Comparison of ENCODE assay signal across 8 cellular contexts in genomic region chr3:152193673-152194267, GRCh38.
DNase-seq lines count a peak whose midpoint lies in the region; ATAC-seq, FAIRE-seq and TF ChIP-seq lines count a peak whose summit lies in the region.

No MANE protein-coding gene starts in this region.

- ATAC-seq in GM21390 (IDR thresholded peaks at IDR 0.05; ENCODE audit: unreplicated experiment), result peak; percentile 57
- peak; percentile 58 for ATAC-seq in HG03571 (IDR thresholded peaks at IDR 0.05; ENCODE audit: unreplicated experiment)
- ATAC-seq in K562, result peak; percentile 56

- H3K9me3 ChIP-seq in K562 (replicated peaks; ENCODE audit: control insufficient read depth, insufficient read depth, low read depth, low read length) (no peaks in the 10 kb centered on the region), vagina (no peaks in the 10 kb centered on the region)

- H3K4me1 ChIP-seq in K562 (replicated peaks in 1 of 2; ENCODE audit: control insufficient read depth in 2 of 2, insufficient read depth in 2 of 2, low read length in 2 of 2), result peaks cover 0 to 40% of the 10 kb centered on the region in 2 experiments; a peak in 3 of 5 replicates
- H3K4me1 ChIP-seq in vagina, result peaks cover 10% of the 10 kb centered on the region

- H3K27ac Mint-ChIP-seq in Calu3 (ENCODE audit: unreplicated experiment), result peak overlapping the region; percentile 23

- intact Hi-C loops in Calu3 (cut with micrococcal nuclease; ENCODE audit: unreplicated experiment) (loop anchor here (5.0 kb wide), 1 partner anchor 79 kb away; no protein-coding TSS in a partner anchor), K562 (cut with micrococcal nuclease) (loop anchor here (5.0 kb wide), 1 partner anchor 86 kb away; no protein-coding TSS in a partner anchor), vagina (cut with DNase I) (no loop called here), head of caudate nucleus (cut with DNase I) (no loop called here)

- BruUV-seq in Calu3 (replicated peaks; lab: Mats Ljungman, UMichigan) (no TSS peak), K562 (replicated peaks; lab: Mats Ljungman, UMichigan) (TSS peak; percentile 77)

- peak overlapping the region; percentile 78 for H3K9ac ChIP-seq in K562 (ENCODE audit: insufficient read depth in 1 of 2, low read depth in 2 of 2, low read length in 2 of 2)

- H3K9me3 Mint-ChIP-seq in Calu3 (ENCODE audit: low read depth, unreplicated experiment), result no peaks in the 10 kb centered on the region

- no peaks in the 10 kb centered on the region for H3K9me1 ChIP-seq in K562 (ENCODE audit: control insufficient read depth, insufficient read depth, low read length)

- POLR2A ChIA-PET in K562 (lab: Yijun Ruan, JAX), result interaction anchor here (0.6 to 1.6 kb wide), 6 partner anchors 9 to 182 kb away, joined by 3 to 16 read pairs (median 4); partner anchors contain the start of gene MBNL1

- no peak for FAIRE-seq in K562 (lab: Jason Lieb, UNC)

- H3K4me3 ChIP-seq in K562 (peak overlapping the region; percentile 39), vagina (no peak overlapping the region)

- TF ChIP-seq CTCF in Calu3 (IDR thresholded peaks at IDR 0.05; ENCODE audit: unreplicated experiment), result no peak
- TF ChIP-seq CTCF in K562 (IDR thresholded peaks at IDR 0.05 in 2 of 3, conservative IDR thresholded peaks at IDR 0.05 in 1 of 3; ENCODE audit: insufficient read depth in 2 of 3, low read depth in 1 of 3, low read length in 3 of 3), result no peak
- TF ChIP-seq CTCF in vagina (IDR thresholded peaks at IDR 0.05), result no peak

- peaks cover 8% of the 10 kb centered on the region for H3K4me1 Mint-ChIP-seq in Calu3 (ENCODE audit: low read depth, unreplicated experiment)

- in situ Hi-C loops in K562 (cut with MboI), result no loop called here

- no peak for TF ChIP-seq RAD21 in K562 (CRISPR knock-in tag; conservative IDR thresholded peaks at IDR 0.05 in 1 of 2, IDR thresholded peaks at IDR 0.05 in 1 of 2)

- peaks cover 8% of the 10 kb centered on the region for H3K36me3 Mint-ChIP-seq in Calu3 (ENCODE audit: insufficient read depth, unreplicated experiment)

- CTCF ChIA-PET in Calu3 (lab: Charles Lee) (interaction anchor here (0.6 to 1.7 kb wide), 13 partner anchors 10 to 250 kb away, joined by 3 to 10 read pairs (median 4); no protein-coding TSS in a partner anchor), K562 (lab: Yijun Ruan, JAX; ENCODE audit: low intra/inter-chr PET ratio) (no interaction called here)

- H3K36me3 ChIP-seq in K562 (ENCODE audit: control insufficient read depth, insufficient read depth, low read length) (no peaks in the 10 kb centered on the region; the same call in 2 of the 3 replicates), vagina (no peaks in the 10 kb centered on the region)

- H3K4me2 ChIP-seq in K562 (ENCODE audit: insufficient read depth, low read length), result peak overlapping the region; percentile 94

- no peaks in the 10 kb centered on the region for H3K27me3 Mint-ChIP-seq in Calu3 (ENCODE audit: unreplicated experiment)

- no peak for TF ChIP-seq EP300 in K562 (IDR thresholded peaks at IDR 0.05; ENCODE audit: low read length)

- no peak for TF ChIP-seq POLR2A in K562 (conservative IDR thresholded peaks at IDR 0.05)
- no peak for TF ChIP-seq POLR2A in vagina (IDR thresholded peaks at IDR 0.05)

- WGBS in K562 (ENCODE audit: insufficient coverage, low coverage, missing lambda C conversion rate), result under 1% methylated on average over 16 of the region's 16 CpGs

- no peaks in the 10 kb centered on the region for H3K27me3 ChIP-seq in K562 (ENCODE audit: control insufficient read depth in 2 of 2, insufficient read depth in 2 of 2, low read length in 2 of 2)
- H3K27me3 ChIP-seq in vagina, result no peaks in the 10 kb centered on the region

- H3K4me3 Mint-ChIP-seq in Calu3 (ENCODE audit: low read depth, unreplicated experiment), result peak overlapping the region; percentile 68

- H3K27ac ChIP-seq in K562 (ENCODE audit: extremely low read depth, low read depth, low read length) (peak overlapping the region; percentile 86), vagina (peak overlapping the region; percentile 34)

- peak; percentile 9 for DNase-seq in Calu3
- DNase-seq in K562 (ENCODE audit: extremely low read depth in 1 of 4, low spot score in 3 of 4), result peak in 1 of 4 experiments; percentile 54
- DNase-seq in vagina (ENCODE audit: extremely low spot score in 2 of 2), result no peak
- no peak for DNase-seq in NCI-H82 (lab: John Stamatoyannopoulos, UW)
- DNase-seq in NCI-H69 (lab: John Stamatoyannopoulos, UW), result no peak
- no peak for DNase-seq in head of caudate nucleus

- H4K20me1 ChIP-seq in K562 (replicated peaks; ENCODE audit: control insufficient read depth, insufficient read depth, low read length), result no peaks in the 10 kb centered on the region

- H3K79me2 ChIP-seq in K562 (ENCODE audit: control insufficient read depth, insufficient read depth, low read length), result peaks cover 8% of the 10 kb centered on the region

- H2AFZ ChIP-seq in K562 (ENCODE audit: low read depth, low read length), result peak overlapping the region; percentile 82

TF ChIP-seq in K562, 482 proteins besides CTCF, POLR2A, EP300 and RAD21 (continues in another document):
- TF ChIP-seq MYC (IDR thresholded peaks at IDR 0.05; ENCODE audit: low read depth, low read length), result 0 out of 2 replicates have a peak, but pooled peaks have one; percentile 27
- TF ChIP-seq MYC (CRISPR knock-in tag; IDR thresholded peaks at IDR 0.05; ENCODE audit: borderline replicate concordance, low read depth), result no peak
- peak; percentile 86 for TF ChIP-seq ZNF24 (IDR thresholded peaks at IDR 0.05)
- no peak for TF ChIP-seq NFIX (CRISPR knock-in tag; IDR thresholded peaks at IDR 0.05; ENCODE audit: low read depth)
- TF ChIP-seq KLF16 (IDR thresholded peaks at IDR 0.05), result no peak
- no peak for TF ChIP-seq HNRNPLL (IDR thresholded peaks at IDR 0.05; ENCODE audit: low read depth, low read length, poor library complexity, severe bottlenecking)
- TF ChIP-seq LARP7 (IDR thresholded peaks at IDR 0.05), result 0 out of 2 replicates have a peak, but pooled peaks have one; percentile 70
- TF ChIP-seq LCOR (CRISPR knock-in tag; IDR thresholded peaks at IDR 0.05), result no peak
- no peak for TF ChIP-seq ESRRB (CRISPR knock-in tag; IDR thresholded peaks at IDR 0.05; ENCODE audit: borderline replicate concordance)
- no peak for TF ChIP-seq RFX7 (CRISPR knock-in tag; IDR thresholded peaks at IDR 0.05)
- TF ChIP-seq MCM3 (IDR thresholded peaks at IDR 0.05), result no peak
- TF ChIP-seq TBP (optimal IDR thresholded peaks at IDR 0.05; ENCODE audit: low read depth, low read length), result peak; percentile 62
- peak; percentile 63 for TF ChIP-seq ZNF592 (IDR thresholded peaks at IDR 0.05)
- TF ChIP-seq ADNP (tag; IDR thresholded peaks at IDR 0.05), result peak; percentile 24; the same call in 1 of the 2 replicates
- 0 out of 4 replicates have a peak, but pooled peaks of 1 of the 2 experiments have one; percentile 12 for TF ChIP-seq HDAC1 (IDR thresholded peaks at IDR 0.05)
- no peak for TF ChIP-seq JUNB (CRISPR knock-in tag; conservative IDR thresholded peaks at IDR 0.05)

Comparison
In these comparisons a context has a peak if more than half of its experiments do, and no peak if none do; other contexts are left out.
1. intact Hi-C loops: an anchor here in Calu3 (5.0 kb wide) and K562 (5.0 kb wide); none called in vagina and head of caudate nucleus.